Comparison of ENCODE assay signal across 13 cellular contexts in the genomic region with DNA sequence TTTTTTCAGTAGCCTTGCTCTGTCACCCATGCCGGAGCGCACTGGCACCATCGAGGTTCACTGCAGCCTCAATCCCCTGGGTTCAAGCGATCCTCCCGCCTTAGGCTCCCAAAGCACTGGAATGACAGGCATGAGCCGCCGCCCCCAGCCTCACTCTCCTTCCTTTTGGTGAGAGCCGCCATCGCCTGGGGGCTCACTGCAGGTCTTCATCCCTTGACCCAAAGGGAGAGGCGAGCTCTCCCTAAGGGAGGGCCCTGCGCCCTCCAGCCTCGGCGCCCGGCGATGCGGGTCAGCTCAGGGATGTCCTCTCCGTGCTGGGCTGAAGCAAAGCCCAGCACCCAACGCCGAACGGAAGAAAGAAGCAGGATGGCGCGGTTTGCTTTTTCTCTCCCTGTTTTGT. TPM values are rescaled to one million over a fixed set of nuclear protein-coding genes. Genes with fewer than 3 reads are reported as not detected.
A peak's percentile ranks its signal among the peaks of the same experiment; 100 is the strongest.
DNase-seq lines count a peak whose midpoint lies in the region; ATAC-seq and TF ChIP-seq lines count a peak whose summit lies in the region.
"Had no signal": no experiment of that assay in that cellular context is flagged by ENCODE, and none has a peak within 500 bp of the region (broad histone marks: within the 10 kb centered on the region; RNA-seq: fewer than 3 reads in every experiment).

No MANE protein-coding gene starts in this region.

- H3K4me3 Mint-ChIP-seq in CD8-positive, alpha-beta memory T cell, result peak overlapping the region in 1 of 7 donors; percentile 72
- H3K4me3 Mint-ChIP-seq in activated naive CD8-positive, alpha-beta T cell treated with anti-CD3 and anti-CD28 coated beads for 36 hours, result peak overlapping the region; percentile 77
- H3K4me3 Mint-ChIP-seq: brain, mesothelial cell of epicardium, WTC11 had no signal

- H4K20me1 ChIP-seq in BLaER1, result no peaks in the 10 kb centered on the region

- peak overlapping the region; percentile 81 to 96 (median 94) for H3K27ac Mint-ChIP-seq in CD8-positive, alpha-beta memory T cell
- H3K27ac Mint-ChIP-seq in activated naive CD8-positive, alpha-beta T cell treated with anti-CD3 and anti-CD28 coated beads for 36 hours, result peak overlapping the region; percentile 92
- H3K27ac Mint-ChIP-seq: brain, mesothelial cell of epicardium, WTC11 had no signal

- H3K36me3 ChIP-seq in BLaER1 (peaks cover 32% of the 10 kb centered on the region), neutrophil (peaks cover 52% of the 10 kb centered on the region)
- no peaks in the 10 kb centered on the region for H3K36me3 ChIP-seq in CD8-positive, alpha-beta memory T cell (ENCODE audit: insufficient read depth, low read length)

- H3K27ac ChIP-seq in BLaER1, result peak overlapping the region; percentile 83
- H3K27ac ChIP-seq in CD8-positive, alpha-beta memory T cell (ENCODE audit: low read depth, low read length), result no peak overlapping the region
- peak overlapping the region; percentile 94 for H3K27ac ChIP-seq in neutrophil
- H3K27ac ChIP-seq: parathyroid adenoma had no signal

- no peaks in the 10 kb centered on the region for H3K9me3 Mint-ChIP-seq in CD8-positive, alpha-beta memory T cell
- no peaks in the 10 kb centered on the region for H3K9me3 Mint-ChIP-seq in activated naive CD8-positive, alpha-beta T cell treated with anti-CD3 and anti-CD28 coated beads for 36 hours
- H3K9me3 Mint-ChIP-seq: brain, mesothelial cell of epicardium, WTC11 had no signal

- H3K27me3 ChIP-seq in BLaER1 (no peaks in the 10 kb centered on the region), neutrophil (no peaks in the 10 kb centered on the region)
- no peaks in the 10 kb centered on the region for H3K27me3 ChIP-seq in CD8-positive, alpha-beta memory T cell (ENCODE audit: insufficient read depth, low read length, poor library complexity, severe bottlenecking)
- H3K27me3 ChIP-seq: transverse colon had no signal

- peak overlapping the region; percentile 77 for H3K9ac ChIP-seq in BLaER1
- H3K9ac ChIP-seq: parathyroid adenoma, SK-N-SH had no signal

- ATAC-seq in HG02610 (IDR thresholded peaks at IDR 0.05; ENCODE audit: unreplicated experiment), result no peak
- ATAC-seq: WTC11 had no signal

- peak overlapping the region; percentile 98 for H3K4me2 ChIP-seq in BLaER1
- H3K4me2 ChIP-seq: SK-N-SH had no signal

- H3K4me1 Mint-ChIP-seq in CD8-positive, alpha-beta memory T cell, result peaks cover 35 to 47% (median 43%) of the 10 kb centered on the region in 3 donors
- peaks cover 34% of the 10 kb centered on the region for H3K4me1 Mint-ChIP-seq in activated naive CD8-positive, alpha-beta T cell treated with anti-CD3 and anti-CD28 coated beads for 36 hours
- H3K4me1 Mint-ChIP-seq: brain had no signal

- no peak for DNase-seq in CD8-positive, alpha-beta memory T cell
- DNase-seq in activated naive CD8-positive, alpha-beta T cell treated with anti-CD3 and anti-CD28 coated beads for 36 hours, result no peak
- DNase-seq in Kasumi-1 (lab: John Stamatoyannopoulos, UW) (no peak), iPS-NIHi7 (ENCODE audit: extremely low spot score) (no peak)
- DNase-seq: SK-N-SH had no signal

- H3K4me3 ChIP-seq in BLaER1 (peak overlapping the region; percentile 63), neutrophil (ENCODE audit: low read depth in 1 of 2, low read length in 1 of 2) (peak overlapping the region; percentile 74 to 79)
- no peak overlapping the region for H3K4me3 ChIP-seq in CD8-positive, alpha-beta memory T cell (ENCODE audit: low read length)
- H3K4me3 ChIP-seq: transverse colon had no signal

- POLR2A ChIA-PET in CD8-positive, alpha-beta memory T cell (lab: Charles Lee), result interaction anchor here (0.9 to 2.1 kb wide), 6 partner anchors 12 to 105 kb away, joined by 3 to 27 read pairs (median 5); a partner anchor contains a TSS

- H3K27me3 Mint-ChIP-seq in CD8-positive, alpha-beta memory T cell, result no peaks in the 10 kb centered on the region
- H3K27me3 Mint-ChIP-seq in activated naive CD8-positive, alpha-beta T cell treated with anti-CD3 and anti-CD28 coated beads for 36 hours, result no peaks in the 10 kb centered on the region
- H3K27me3 Mint-ChIP-seq: brain had no signal

- peaks cover 88% of the 10 kb centered on the region for H3K4me1 ChIP-seq in BLaER1
- peaks cover 43% of the 10 kb centered on the region for H3K4me1 ChIP-seq in CD8-positive, alpha-beta memory T cell (ENCODE audit: insufficient read depth, low read length)
- H3K4me1 ChIP-seq in neutrophil (ENCODE audit: control insufficient read depth in 1 of 2, insufficient read depth in 1 of 2, low read depth in 1 of 2, low read length in 1 of 2), result peaks cover 16 to 24% of the 10 kb centered on the region in 2 experiments
- H3K4me1 ChIP-seq: parathyroid adenoma had no signal

- CTCF ChIA-PET in CD8-positive, alpha-beta memory T cell (lab: Charles Lee), result interaction anchor here (0.9 to 3.0 kb wide), 6 partner anchors 13 to 102 kb away, joined by 3 to 23 read pairs (median 5); no protein-coding TSS in a partner anchor

- H3K36me3 Mint-ChIP-seq in CD8-positive, alpha-beta memory T cell, result peaks cover 0 to 8% (median 0%) of the 10 kb centered on the region in 3 donors
- peaks cover 14% of the 10 kb centered on the region for H3K36me3 Mint-ChIP-seq in activated naive CD8-positive, alpha-beta T cell treated with anti-CD3 and anti-CD28 coated beads for 36 hours

- TF ChIP-seq CTCF in neutrophil (IDR thresholded peaks at IDR 0.05), result no peak

- H3K9me3 ChIP-seq in BLaER1 (no peaks in the 10 kb centered on the region), neutrophil (no peaks in the 10 kb centered on the region)
- no peaks in the 10 kb centered on the region for H3K9me3 ChIP-seq in CD8-positive, alpha-beta memory T cell (ENCODE audit: low read length)
- H3K9me3 ChIP-seq: SK-N-SH, transverse colon had no signal

RNA-seq across cellular contexts. Expression of a gene that starts 23.2 kb away (rescaled TPM):
- total RNA-seq in CD8-positive, alpha-beta memory T cell, result 10 to 100 TPM; 44.1 to 46.8 TPM
- 86.1 TPM for polyA plus RNA-seq in CD8-positive, alpha-beta memory T cell
- 10 to 100 TPM; 34.9 to 35.9 TPM for total RNA-seq in activated naive CD8-positive, alpha-beta T cell treated with anti-CD3 and anti-CD28 coated beads for 36 hours

RNA-seq across cellular contexts. Expression of a gene that starts 34.0 kb away (rescaled TPM):
- 100 to 1,000 TPM; 161 to 164 TPM for total RNA-seq in CD8-positive, alpha-beta memory T cell
- polyA plus RNA-seq in CD8-positive, alpha-beta memory T cell, result 122 TPM
- total RNA-seq in activated naive CD8-positive, alpha-beta T cell treated with anti-CD3 and anti-CD28 coated beads for 36 hours, result 100 to 1,000 TPM; 120 to 121 TPM
